In genomic region chr15:98422086-98422478, GRCh38 we compare ENCODE assay signal across 11 cellular contexts.
A peak's percentile ranks its signal among the peaks of the same experiment; 100 is the strongest.
DNase-seq lines count a peak whose midpoint lies in the region; ATAC-seq and TF ChIP-seq lines count a peak whose summit lies in the region.
"Had no signal": no experiment of that assay in that cellular context is flagged by ENCODE, and none has a peak within 500 bp of the region (broad histone marks: within the 10 kb centered on the region; RNA-seq: fewer than 3 reads in every experiment).

No MANE protein-coding gene starts in this region.

- H3K27me3 Mint-ChIP-seq in activated T-cell treated with anti-CD3 and anti-CD28 coated beads, Interleukin-2, amount 50 U/mL, for 4 hours (ENCODE audit: low read depth), result peaks cover 48% of the 10 kb centered on the region

- DNase-seq in activated T-cell treated with anti-CD3 and anti-CD28 coated beads, Interleukin-2, amount 50 U/mL, for 4 hours, result no peak
- DNase-seq in activated T-cell treated with anti-CD3 and anti-CD28 coated beads for 4 hours, result no peak
- no peak for DNase-seq in MM.1S
- no peak for DNase-seq in hepatocyte (ENCODE audit: low spot score)
- no peak for DNase-seq in NK-92 (lab: John Stamatoyannopoulos, UW; ENCODE audit: unreplicated experiment)

- no peaks in the 10 kb centered on the region for H3F3A ChIP-seq in MM.1S (ENCODE audit: insufficient read depth, low read length)

- no peak overlapping the region for H3K9ac ChIP-seq in MM.1S (ENCODE audit: low read length)
- no peak overlapping the region for H3K9ac ChIP-seq in skeletal muscle satellite cell (ENCODE audit: low read depth, low read length)

- H4K20me1 ChIP-seq in MM.1S (ENCODE audit: insufficient read depth, low read length) (no peaks in the 10 kb centered on the region), hepatocyte (ENCODE audit: insufficient read depth, poor library complexity, severe bottlenecking) (no peaks in the 10 kb centered on the region)

- ATAC-seq in activated T-cell treated with anti-CD3 and anti-CD28 coated beads, Interleukin-2, amount 50 U/mL, for 4 hours, result peak; percentile 9 to 19
- no peak for ATAC-seq in GM19467 (IDR thresholded peaks at IDR 0.05; ENCODE audit: unreplicated experiment)
- no peak for ATAC-seq in HG03108 (IDR thresholded peaks at IDR 0.05; ENCODE audit: unreplicated experiment)

- H3K9me3 ChIP-seq in MM.1S (replicated peaks; ENCODE audit: insufficient read depth, low read length) (no peaks in the 10 kb centered on the region), hepatocyte (ENCODE audit: low read depth) (no peaks in the 10 kb centered on the region), skeletal muscle satellite cell (replicated peaks; ENCODE audit: low read length) (no peaks in the 10 kb centered on the region)
- H3K9me3 ChIP-seq: heart right ventricle had no signal

- no peaks in the 10 kb centered on the region for H3K9me2 ChIP-seq in MM.1S (replicated peaks; ENCODE audit: insufficient read depth, low read length)
- H3K9me2 ChIP-seq in hepatocyte (replicated peaks; ENCODE audit: insufficient read depth), result no peaks in the 10 kb centered on the region

- H3K4me1 Mint-ChIP-seq in activated T-cell treated with anti-CD3 and anti-CD28 coated beads, Interleukin-2, amount 50 U/mL, for 4 hours (ENCODE audit: low read depth), result peaks cover 5% of the 10 kb centered on the region

- H3K36me3 ChIP-seq in MM.1S (replicated peaks; ENCODE audit: insufficient read depth, low read length), result no peaks in the 10 kb centered on the region
- H3K36me3 ChIP-seq in hepatocyte (replicated peaks; ENCODE audit: insufficient read depth, low read depth), result no peaks in the 10 kb centered on the region
- H3K36me3 ChIP-seq in skeletal muscle satellite cell (ENCODE audit: insufficient read depth, low read length), result no peaks in the 10 kb centered on the region
- H3K36me3 ChIP-seq: heart right ventricle had no signal

- no peaks in the 10 kb centered on the region for H3K36me3 Mint-ChIP-seq in activated T-cell treated with anti-CD3 and anti-CD28 coated beads, Interleukin-2, amount 50 U/mL, for 4 hours (ENCODE audit: insufficient read depth)
- H3K36me3 Mint-ChIP-seq: IgD-negative memory B cell had no signal

- TF ChIP-seq CTCF in MM.1S (IDR thresholded peaks at IDR 0.05; ENCODE audit: low read length), result no peak
- TF ChIP-seq CTCF in hepatocyte (IDR thresholded peaks at IDR 0.05; ENCODE audit: poor library complexity), result no peak

- WGBS in hepatocyte (ENCODE audit: low lambda C conversion rate, missing lambda C conversion rate), result 23% methylated on average over 15 of the region's 15 CpGs

- H3K4me3 Mint-ChIP-seq in activated T-cell treated with anti-CD3 and anti-CD28 coated beads, Interleukin-2, amount 50 U/mL, for 4 hours, result no peak overlapping the region

- H3K4me3 ChIP-seq in MM.1S (ENCODE audit: low read length) (peak overlapping the region; percentile 43; the same call in 1 of the 2 replicates), hepatocyte (no peak overlapping the region), skeletal muscle satellite cell (ENCODE audit: low read length) (no peak overlapping the region)
- H3K4me3 ChIP-seq: lung had no signal

- H3K79me2 ChIP-seq in MM.1S (ENCODE audit: low read length), result no peaks in the 10 kb centered on the region
- no peaks in the 10 kb centered on the region for H3K79me2 ChIP-seq in hepatocyte

- H3K27ac ChIP-seq in MM.1S (ENCODE audit: low read length), result no peak overlapping the region
- H3K27ac ChIP-seq in hepatocyte, result no peak overlapping the region
- H3K27ac ChIP-seq: heart right ventricle had no signal

- H3K4me1 ChIP-seq in MM.1S (ENCODE audit: low read length) (peaks cover 4% of the 10 kb centered on the region; the same call in 1 of the 2 replicates), hepatocyte (ENCODE audit: insufficient read depth) (no peaks in the 10 kb centered on the region), skeletal muscle satellite cell (ENCODE audit: control insufficient read depth, insufficient read depth, low read length) (peaks cover 7% of the 10 kb centered on the region)

- H3K9me3 Mint-ChIP-seq in activated T-cell treated with anti-CD3 and anti-CD28 coated beads, Interleukin-2, amount 50 U/mL, for 4 hours, result no peaks in the 10 kb centered on the region
- H3K9me3 Mint-ChIP-seq: IgD-negative memory B cell had no signal

- H2AFZ ChIP-seq in MM.1S (ENCODE audit: low read length), result peak overlapping the region; percentile 53
- no peak overlapping the region for H2AFZ ChIP-seq in hepatocyte

- H3K27me3 ChIP-seq in MM.1S (replicated peaks; ENCODE audit: insufficient read depth, low read length) (peaks cover 8% of the 10 kb centered on the region), hepatocyte (peaks cover 45% of the 10 kb centered on the region), skeletal muscle satellite cell (ENCODE audit: control insufficient read depth, insufficient read depth, low read length) (peaks cover 39% of the 10 kb centered on the region)

- H3K4me2 ChIP-seq in MM.1S (ENCODE audit: low read depth, low read length) (peak overlapping the region; percentile 90), hepatocyte (peak overlapping the region; percentile 74), skeletal muscle satellite cell (ENCODE audit: low read length) (peak overlapping the region; percentile 73)

Comparison
In these comparisons a context has a peak if more than half of its experiments do, and no peak if none do; other contexts are left out.
1. ATAC-seq: peak in activated T-cell treated with anti-CD3 and anti-CD28 coated beads, Interleukin-2, amount 50 U/mL, for 4 hours (2 of 2); none in GM19467 (single experiment) and HG03108 (single experiment).
2. Peak in every context shown above with its lines, with median percentiles within 50 percentile points of each other: H3K4me2 ChIP-seq.